8 cellular contexts compared by ENCODE assay signal in the genomic region with DNA sequence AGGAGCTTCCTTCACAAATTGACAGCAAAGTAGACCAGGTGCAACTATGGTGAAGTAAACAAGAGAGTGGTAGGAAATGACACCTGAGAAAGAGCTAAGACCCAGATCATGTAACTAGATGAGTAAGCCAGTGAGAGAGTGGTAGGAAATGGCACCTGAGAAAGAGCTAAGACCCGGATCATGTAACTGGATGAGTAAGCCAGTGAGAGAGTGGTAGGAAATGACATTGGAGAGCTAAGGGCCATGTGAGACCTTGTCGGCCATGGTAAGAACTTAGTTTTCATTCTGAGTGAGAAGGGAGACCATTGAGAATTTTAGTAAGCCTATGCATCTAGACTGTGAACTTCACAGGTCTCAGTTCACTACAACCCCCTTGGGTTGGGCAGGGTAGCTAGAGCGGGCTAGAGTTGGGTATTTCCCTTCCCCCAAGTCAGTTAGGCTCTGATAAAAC. TPM values are rescaled to one million over a fixed set of nuclear protein-coding genes. Genes with fewer than 3 reads are reported as not detected.
DNase-seq lines count a peak whose midpoint lies in the region; ATAC-seq and TF ChIP-seq lines count a peak whose summit lies in the region.

No MANE protein-coding gene starts in this region.

- no peaks in the 10 kb centered on the region for H3K27me3 Mint-ChIP-seq in activated T-helper 1 cell treated with anti-CD3 and anti-CD28 coated beads, Interleukin-12 subunit alpha, Interleukin-12 subunit beta, Interleukin-2, Interleukin-4 antibody, amounts not matched to agents 30 ng/mL and 10 ng/mL and 1 ng/mL, durations not matched to agents 14 hours and 24 hours and 36 hours (ENCODE audit: insufficient read depth)

- H2AFZ ChIP-seq in HCT116 (ENCODE audit: low read depth, low read length, poor library complexity, severe bottlenecking): peak overlapping the region; percentile 18

- H3K9me3 ChIP-seq in HCT116 (ENCODE audit: control insufficient read depth in 1 of 2, insufficient read depth in 1 of 2, low read depth in 1 of 2, low read length in 2 of 2) (no peaks in the 10 kb centered on the region), MG63 (no peaks in the 10 kb centered on the region)

- ATAC-seq in GM18517 (IDR thresholded peaks at IDR 0.05; ENCODE audit: unreplicated experiment) (peak; percentile 99), HCT116 (no peak)

- DNase-seq in HCT116 (ENCODE audit: low read depth, low spot score) (no peak), NCI-H2107 (lab: John Stamatoyannopoulos, UW) (peak; percentile 22), NAMALWA (ENCODE audit: low spot score) (no peak), MG63 (no peak), cerebellar nuclear complex (lab: John Stamatoyannopoulos, UW) (no peak)
- DNase-seq in activated T-helper 1 cell treated with anti-CD3 and anti-CD28 coated beads, Interleukin-12 subunit alpha, Interleukin-12 subunit beta, Interleukin-2, Interleukin-4 antibody, amounts not matched to agents 30 ng/mL and 10 ng/mL and 1 ng/mL, durations not matched to agents 14 hours and 24 hours and 36 hours (ENCODE audit: low spot score): peak; percentile 63
- DNase-seq in stimulated activated CD4-positive, alpha-beta T cell treated with anti-CD3 and anti-CD28 coated beads, Interleukin-2, amount 100 ng/mL, for 4 hours (ENCODE audit: low read depth): peak; percentile 29

- BruUV-seq in HCT116 (replicated peaks; lab: Mats Ljungman, UMichigan): no TSS peak

- H3K36me3 Mint-ChIP-seq in activated T-helper 1 cell treated with anti-CD3 and anti-CD28 coated beads, Interleukin-12 subunit alpha, Interleukin-12 subunit beta, Interleukin-2, Interleukin-4 antibody, amounts not matched to agents 30 ng/mL and 10 ng/mL and 1 ng/mL, durations not matched to agents 14 hours and 24 hours and 36 hours (ENCODE audit: low read depth): peaks cover 20% of the 10 kb centered on the region

- intact Hi-C loops in HCT116 (cut with micrococcal nuclease): no loop called here
- intact Hi-C loops in activated T-helper 1 cell treated with anti-CD3 and anti-CD28 coated beads, Interleukin-12 subunit alpha, Interleukin-12 subunit beta, Interleukin-2, Interleukin-4 antibody, amounts not matched to agents 30 ng/mL and 10 ng/mL and 1 ng/mL, durations not matched to agents 14 hours and 24 hours and 36 hours (cut with micrococcal nuclease): loop anchor here (1.0 to 10.0 kb wide), 9 partner anchors 13 to 1704 kb away; partner anchors contain the start of genes CMSS1 and TRMT10C

- H3K79me2 ChIP-seq in HCT116 (ENCODE audit: insufficient read depth, low read length): no peaks in the 10 kb centered on the region

- H3K4me2 ChIP-seq in HCT116 (ENCODE audit: low read length): no peak overlapping the region

- no peak overlapping the region for H3K4me3 ChIP-seq in HCT116 (replicated peaks in 1 of 2; ENCODE audit: low read depth in 1 of 2, low read length in 2 of 2)
- H3K4me3 ChIP-seq in MG63: no peak overlapping the region

- TF ChIP-seq CTCF in HCT116 (IDR thresholded peaks at IDR 0.05 in 2 of 3, conservative IDR thresholded peaks at IDR 0.05 in 1 of 3; ENCODE audit: borderline replicate concordance in 1 of 3, insufficient read depth in 1 of 3, low read depth in 2 of 3, low read length in 2 of 3): no peak

- peaks cover 49% of the 10 kb centered on the region for H3K4me1 Mint-ChIP-seq in activated T-helper 1 cell treated with anti-CD3 and anti-CD28 coated beads, Interleukin-12 subunit alpha, Interleukin-12 subunit beta, Interleukin-2, Interleukin-4 antibody, amounts not matched to agents 30 ng/mL and 10 ng/mL and 1 ng/mL, durations not matched to agents 14 hours and 24 hours and 36 hours (ENCODE audit: low read depth)

- no peaks in the 10 kb centered on the region for H3K9me2 ChIP-seq in HCT116 (ENCODE audit: insufficient read depth)

- H3K4me1 ChIP-seq in HCT116 (ENCODE audit: control insufficient read depth in 1 of 2, insufficient read depth in 2 of 2, low read length in 2 of 2): peaks cover 3 to 5% of the 10 kb centered on the region in 2 experiments; a peak in 2 of 4 replicates

- no peak overlapping the region for H3K9ac ChIP-seq in HCT116 (ENCODE audit: low read length)

- RAD21 ChIA-PET in HCT116 (lab: Charles Lee; ENCODE audit: low non-redundant PET in 1 of 2, low total read pairs in 2 of 2, uncharacterized antibody in 2 of 2, unreplicated experiment in 2 of 2): no interaction called here

- peak overlapping the region; percentile 32 for H3K4me3 Mint-ChIP-seq in activated T-helper 1 cell treated with anti-CD3 and anti-CD28 coated beads, Interleukin-12 subunit alpha, Interleukin-12 subunit beta, Interleukin-2, Interleukin-4 antibody, amounts not matched to agents 30 ng/mL and 10 ng/mL and 1 ng/mL, durations not matched to agents 14 hours and 24 hours and 36 hours

- no peaks in the 10 kb centered on the region for H3K9me3 Mint-ChIP-seq in activated T-helper 1 cell treated with anti-CD3 and anti-CD28 coated beads, Interleukin-12 subunit alpha, Interleukin-12 subunit beta, Interleukin-2, Interleukin-4 antibody, amounts not matched to agents 30 ng/mL and 10 ng/mL and 1 ng/mL, durations not matched to agents 14 hours and 24 hours and 36 hours

- H4K20me1 ChIP-seq in HCT116 (ENCODE audit: insufficient read depth): no peaks in the 10 kb centered on the region

- no peaks in the 10 kb centered on the region for H3K36me3 ChIP-seq in HCT116 (ENCODE audit: control insufficient read depth in 1 of 2, insufficient read depth in 2 of 2, low read length in 2 of 2)
- no peaks in the 10 kb centered on the region for H3K36me3 ChIP-seq in MG63

- POLR2A ChIA-PET in HCT116 (lab: Charles Lee): no interaction called here

- no peak overlapping the region for H3K27ac ChIP-seq in HCT116 (ENCODE audit: low read depth, low read length)

- peak overlapping the region; percentile 77 for H3K27ac Mint-ChIP-seq in activated T-helper 1 cell treated with anti-CD3 and anti-CD28 coated beads, Interleukin-12 subunit alpha, Interleukin-12 subunit beta, Interleukin-2, Interleukin-4 antibody, amounts not matched to agents 30 ng/mL and 10 ng/mL and 1 ng/mL, durations not matched to agents 14 hours and 24 hours and 36 hours

- H3K27me3 ChIP-seq in HCT116 (ENCODE audit: insufficient read depth, low read length) (no peaks in the 10 kb centered on the region), MG63 (peaks cover 2% of the 10 kb centered on the region; the same call in 1 of the 2 replicates)

- CTCF ChIA-PET in HCT116 (lab: Charles Lee): no interaction called here

- TF ChIP-seq POLR2A in HCT116 (IDR thresholded peaks at IDR 0.05; ENCODE audit: borderline replicate concordance, extremely low read depth, insufficient read depth, insufficient read length): no peak

- no peak for TF ChIP-seq RAD21 in HCT116 (IDR thresholded peaks at IDR 0.05; ENCODE audit: low read depth)

TF ChIP-seq in HCT116, 20 proteins besides CTCF, POLR2A, EP300 and RAD21:
- no peak for TF ChIP-seq JUND (IDR thresholded peaks at IDR 0.05)
- TF ChIP-seq SIN3A (IDR thresholded peaks at IDR 0.05; ENCODE audit: low read depth): no peak
- TF ChIP-seq, protein P1, sequence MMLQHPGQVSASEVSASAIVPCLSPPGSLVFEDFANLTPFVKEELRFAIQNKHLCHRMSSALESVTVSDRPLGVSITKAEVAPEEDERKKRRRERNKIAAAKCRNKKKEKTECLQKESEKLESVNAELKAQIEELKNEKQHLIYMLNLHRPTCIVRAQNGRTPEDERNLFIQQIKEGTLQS (IDR thresholded peaks at IDR 0.05): no peak
- no peak for TF ChIP-seq POLR2AphosphoS5 (IDR thresholded peaks at IDR 0.05; ENCODE audit: low read depth, low read length)
- no peak for TF ChIP-seq YY1 (IDR thresholded peaks at IDR 0.05; ENCODE audit: extremely low read depth, insufficient replicate concordance, low read depth, low read length)
- no peak for TF ChIP-seq EZH2phosphoT487 (IDR thresholded peaks at IDR 0.05; ENCODE audit: borderline replicate concordance)
- no peak for TF ChIP-seq ZFX (IDR thresholded peaks at IDR 0.05)
- TF ChIP-seq SP1 (IDR thresholded peaks at IDR 0.05; ENCODE audit: low read depth): no peak
- no peak for TF ChIP-seq MAX (IDR thresholded peaks at IDR 0.05)

RNA-seq across cellular contexts. Expression of gene SENP7, which starts 5.4 kb away (rescaled TPM):
- total RNA-seq in HCT116 (2021; ENCODE audit: unreplicated experiment): 7.9 TPM
- polyA plus RNA-seq in HCT116 (2012): 2.0 and 3.4 TPM in 2 replicates
- total RNA-seq in activated T-helper 1 cell treated with anti-CD3 and anti-CD28 coated beads, Interleukin-12 subunit alpha, Interleukin-12 subunit beta, Interleukin-2, Interleukin-4 antibody, amounts not matched to agents 30 ng/mL and 10 ng/mL and 1 ng/mL, durations not matched to agents 14 hours and 24 hours and 36 hours: 9.1 and 10.7 TPM in 2 replicates
- total RNA-seq in MG63 (2014; rRNA removed; shearing (Covaris generic); ENCODE audit: low replicate concordance): 2.8 and 5.6 TPM in 2 replicates

RNA-seq across cellular contexts. Expression of gene TRMT10C, which starts 43.2 kb away (rescaled TPM):
- 36.4 TPM for total RNA-seq in HCT116 (2021; ENCODE audit: unreplicated experiment)
- polyA plus RNA-seq in HCT116 (2012): 8.3 and 11.8 TPM in 2 replicates
- total RNA-seq in activated T-helper 1 cell treated with anti-CD3 and anti-CD28 coated beads, Interleukin-12 subunit alpha, Interleukin-12 subunit beta, Interleukin-2, Interleukin-4 antibody, amounts not matched to agents 30 ng/mL and 10 ng/mL and 1 ng/mL, durations not matched to agents 14 hours and 24 hours and 36 hours: 59.9 and 60.5 TPM in 2 replicates
- 49.7 and 52.6 TPM in 2 replicates for total RNA-seq in MG63 (2014; rRNA removed; shearing (Covaris generic); ENCODE audit: low replicate concordance)

RNA-seq across cellular contexts. Expression of gene PCNP, which starts 55.5 kb away (rescaled TPM):
- total RNA-seq in HCT116 (2021; ENCODE audit: unreplicated experiment): 177 TPM
- 46.2 and 89.3 TPM in 2 replicates for polyA plus RNA-seq in HCT116 (2012)
- 182 and 190 TPM in 2 replicates for total RNA-seq in activated T-helper 1 cell treated with anti-CD3 and anti-CD28 coated beads, Interleukin-12 subunit alpha, Interleukin-12 subunit beta, Interleukin-2, Interleukin-4 antibody, amounts not matched to agents 30 ng/mL and 10 ng/mL and 1 ng/mL, durations not matched to agents 14 hours and 24 hours and 36 hours
- total RNA-seq in MG63 (2014; rRNA removed; shearing (Covaris generic); ENCODE audit: low replicate concordance): 127 and 251 TPM in 2 replicates

Comparison
In these comparisons a context has a peak if more than half of its experiments do, and no peak if none do; other contexts are left out.
1. DNase-seq: peak in NCI-H2107 (single experiment), activated T-helper 1 cell treated with anti-CD3 and anti-CD28 coated beads, Interleukin-12 subunit alpha, Interleukin-12 subunit beta, Interleukin-2, Interleukin-4 antibody, amounts not matched to agents 30 ng/mL and 10 ng/mL and 1 ng/mL, durations not matched to agents 14 hours and 24 hours and 36 hours (single experiment) and stimulated activated CD4-positive, alpha-beta T cell treated with anti-CD3 and anti-CD28 coated beads, Interleukin-2, amount 100 ng/mL, for 4 hours (single experiment); none in HCT116 (single experiment), NAMALWA (single experiment), MG63 (single experiment) and cerebellar nuclear complex (0 of 2).